11 cellular contexts compared by ENCODE assay signal in genomic region chr9:130421802-130422276, GRCh38. TPM values are rescaled to one million over a fixed set of nuclear protein-coding genes. Genes with fewer than 3 reads are reported as not detected.
DNase-seq lines count a peak whose midpoint lies in the region; ATAC-seq and TF ChIP-seq lines count a peak whose summit lies in the region.
"Had no signal": no experiment of that assay in that cellular context is flagged by ENCODE, and none has a peak within 500 bp of the region (broad histone marks: within the 10 kb centered on the region; RNA-seq: fewer than 3 reads in every experiment).

No MANE protein-coding gene starts in this region.

- no peak for ATAC-seq in Right ventricle myocardium inferior
- ATAC-seq in Right ventricle myocardium superior (ENCODE audit: poor library complexity) = no peak
- no peak for ATAC-seq in GM21360 (IDR thresholded peaks at IDR 0.05; ENCODE audit: unreplicated experiment)
- no peak for ATAC-seq in heart left ventricle
- ATAC-seq in effector memory CD8-positive, alpha-beta T cell (replicated peaks) = no peak

- no peak overlapping the region for H3K27ac Mint-ChIP-seq in effector memory CD8-positive, alpha-beta T cell

- H3K27ac ChIP-seq in heart left ventricle = no peak overlapping the region

- H3K4me1 ChIP-seq in heart left ventricle = peaks cover 0 to 24% (median 8%) of the 10 kb centered on the region in 12 donors
- H3K4me1 ChIP-seq: HAP-1 had no signal

- peak; percentile 53 for DNase-seq in Right ventricle myocardium inferior (ENCODE audit: missing footprints)
- DNase-seq in Right ventricle myocardium superior = no peak
- DNase-seq in NCI-H82 treated with DMSO at 0.1 percent for 48 hours (lab: John Stamatoyannopoulos, UW; ENCODE audit: unreplicated experiment) = peak; percentile 75
- peak; percentile 38 for DNase-seq in fibroblast of mammary gland (ENCODE audit: low read depth)
- no peak for DNase-seq in heart left ventricle
- no peak for DNase-seq in effector memory CD8-positive, alpha-beta T cell
- DNase-seq in stimulated activated CD4-positive, alpha-beta T cell treated with anti-CD3 and anti-CD28 coated beads, Interleukin-4, amount 100 ng/mL, for 24 hours = no peak
- DNase-seq: ACHN, cerebellar nuclear complex had no signal

- no peaks in the 10 kb centered on the region for H3K36me3 ChIP-seq in heart left ventricle
- H3K36me3 ChIP-seq: HAP-1 had no signal

- no peak for TF ChIP-seq CTCF in fibroblast of mammary gland (conservative IDR thresholded peaks at IDR 0.05; ENCODE audit: control insufficient read depth, insufficient read depth, low read depth, low read length)
- TF ChIP-seq CTCF in heart left ventricle (IDR thresholded peaks at IDR 0.05) = no peak

- WGBS in heart left ventricle, 4 donors = 58 to 73% (median 66%) methylated on average over 4 to 13 of the region's 13 CpGs

- H3K4me3 Mint-ChIP-seq in effector memory CD8-positive, alpha-beta T cell = no peak overlapping the region

- no peaks in the 10 kb centered on the region for H3K9me3 ChIP-seq in heart left ventricle
- H3K9me3 ChIP-seq: HAP-1 had no signal

- H3K4me3 ChIP-seq in fibroblast of mammary gland (ENCODE audit: control insufficient read depth, low read depth, low read length) (no peak overlapping the region), heart left ventricle (no peak overlapping the region)
- H3K4me3 ChIP-seq: HAP-1 had no signal

- intact Hi-C loops in Right ventricle myocardium inferior (cut with DNase I) (no loop called here), Right ventricle myocardium superior (cut with DNase I) (no loop called here), heart left ventricle (cut with DNase I) (no loop called here)

- H3K4me1 Mint-ChIP-seq in effector memory CD8-positive, alpha-beta T cell (ENCODE audit: low read depth in 2 of 2) = no peaks in the 10 kb centered on the region

- no peak for TF ChIP-seq POLR2A in heart left ventricle (IDR thresholded peaks at IDR 0.05)

- H3K27me3 ChIP-seq in heart left ventricle = no peaks in the 10 kb centered on the region

- H3K9me3 Mint-ChIP-seq in effector memory CD8-positive, alpha-beta T cell = no peaks in the 10 kb centered on the region

- no peaks in the 10 kb centered on the region for H3K36me3 Mint-ChIP-seq in effector memory CD8-positive, alpha-beta T cell (ENCODE audit: insufficient read depth)

- H3K27me3 Mint-ChIP-seq in effector memory CD8-positive, alpha-beta T cell = peaks cover 29 to 80% of the 10 kb centered on the region in 2 donors

RNA-seq across cellular contexts. Expression of gene ASS1, which starts 22.9 kb away (rescaled TPM):
- total RNA-seq in Right ventricle myocardium inferior (84.8 TPM), Right ventricle myocardium superior (74.4 TPM), heart left ventricle (100 to 1,000 TPM in 3 of 9 donors, 10 to 100 TPM in 6; 31.5 to 154 (median 60.5) TPM)
- 10 to 100 TPM; 56.5 to 88.6 TPM for polyA plus RNA-seq in heart left ventricle

Comparison
In these comparisons a context has a peak if more than half of its experiments do, and no peak if none do; other contexts are left out.
1. DNase-seq: peak in Right ventricle myocardium inferior (single experiment), NCI-H82 treated with DMSO at 0.1 percent for 48 hours (single experiment) and fibroblast of mammary gland (single experiment); none in Right ventricle myocardium superior (single experiment), heart left ventricle (0 of 5), effector memory CD8-positive, alpha-beta T cell (0 of 3) and stimulated activated CD4-positive, alpha-beta T cell treated with anti-CD3 and anti-CD28 coated beads, Interleukin-4, amount 100 ng/mL, for 24 hours (single experiment).